Comparison of ENCODE assay signal across 8 cellular contexts in the genomic region with DNA sequence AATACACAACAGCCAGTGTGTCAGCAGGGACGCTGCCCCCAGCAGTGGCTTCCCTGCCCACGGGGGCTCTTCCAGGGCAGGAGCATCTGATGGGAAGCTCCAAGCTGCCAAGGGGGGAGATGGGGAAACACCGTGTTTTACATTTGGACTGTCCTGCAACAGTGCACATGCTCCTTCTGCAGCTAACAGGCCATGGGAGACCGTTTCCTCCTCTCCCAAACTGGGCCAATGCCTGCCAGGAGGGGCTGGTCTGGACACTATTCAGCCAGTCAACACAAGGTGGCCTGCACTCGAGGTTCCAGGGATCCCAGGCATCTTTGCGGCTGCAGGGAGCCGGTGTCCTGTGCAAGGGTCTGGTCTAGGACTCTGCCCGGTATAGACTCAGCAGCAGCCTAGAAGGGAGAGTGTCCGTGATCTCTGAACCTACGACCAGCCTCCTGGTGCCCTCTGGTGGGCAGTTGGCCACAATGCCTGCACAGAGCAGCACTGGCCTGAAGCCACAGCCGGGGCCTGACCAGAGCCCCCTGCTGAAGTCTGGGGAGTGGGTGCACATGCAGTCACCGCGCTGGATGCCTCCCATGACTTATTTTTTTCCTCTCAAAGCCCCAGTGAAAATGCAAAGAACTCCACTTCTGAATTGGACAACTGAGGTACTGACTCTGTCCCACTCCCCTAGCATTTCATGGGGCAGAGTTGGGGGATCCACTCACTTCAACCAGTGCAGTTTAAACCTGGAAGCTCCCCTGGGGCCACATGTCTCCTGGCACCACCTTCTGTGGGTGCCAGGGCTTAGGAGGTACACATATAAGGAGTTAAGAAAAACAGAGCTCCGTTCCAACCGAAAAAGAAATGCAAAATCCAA. TPM values are rescaled to one million over a fixed set of nuclear protein-coding genes. Genes with fewer than 3 reads are reported as not detected.
DNase-seq lines count a peak whose midpoint lies in the region; ATAC-seq, FAIRE-seq and TF ChIP-seq lines count a peak whose summit lies in the region.

No MANE protein-coding gene starts in this region.

- H3K9me3 ChIP-seq in heart left ventricle (no peaks in the 10 kb centered on the region), psoas muscle (no peaks in the 10 kb centered on the region)

- H3K36me3 Mint-ChIP-seq in activated naive CD8-positive, alpha-beta T cell treated with anti-CD3 and anti-CD28 coated beads, Interleukin-2, amount 50 U/mL, for 24 hours (ENCODE audit: low read depth) = peaks cover 34% of the 10 kb centered on the region

- H3K36me3 ChIP-seq in heart left ventricle (peaks cover 0 to 41% (median 32%) of the 10 kb centered on the region in 9 donors), psoas muscle (ENCODE audit: insufficient read depth in 1 of 2, low read depth in 1 of 2) (peaks cover 0 to 35% of the 10 kb centered on the region in 2 donors)

- H3K4me3 Mint-ChIP-seq in activated naive CD8-positive, alpha-beta T cell treated with anti-CD3 and anti-CD28 coated beads, Interleukin-2, amount 50 U/mL, for 24 hours = no peak overlapping the region

- no peaks in the 10 kb centered on the region for H3K27me3 ChIP-seq in heart left ventricle
- H3K27me3 ChIP-seq in psoas muscle (ENCODE audit: insufficient read depth in 3 of 3, low read length in 2 of 3) = no peaks in the 10 kb centered on the region

- intact Hi-C loops in heart left ventricle (cut with DNase I) (loop anchor here in 6 of 10 donors (2.0 to 10.0 kb wide), 4 partner anchors 279 to 349 kb away; no protein-coding TSS in a partner anchor), psoas muscle (cut with DNase I) (loop anchor here in 1 of 2 donors (5.0 kb wide), 1 partner anchor 344 kb away; no protein-coding TSS in a partner anchor)

- H3K4me1 ChIP-seq in heart left ventricle = peaks cover 0 to 6% (median 0%) of the 10 kb centered on the region in 12 donors
- H3K4me1 ChIP-seq in psoas muscle = no peaks in the 10 kb centered on the region

- no peak overlapping the region for H3K27ac Mint-ChIP-seq in activated naive CD8-positive, alpha-beta T cell treated with anti-CD3 and anti-CD28 coated beads, Interleukin-2, amount 50 U/mL, for 24 hours

- H3K9me3 Mint-ChIP-seq in activated naive CD8-positive, alpha-beta T cell treated with anti-CD3 and anti-CD28 coated beads, Interleukin-2, amount 50 U/mL, for 24 hours = no peaks in the 10 kb centered on the region

- H3K27ac ChIP-seq in heart left ventricle (no peak overlapping the region), psoas muscle (no peak overlapping the region)

- no peak for TF ChIP-seq POLR2A in heart left ventricle (IDR thresholded peaks at IDR 0.05)

- no peak for FAIRE-seq in RCC 7860 (lab: Jason Lieb, UNC)

- TF ChIP-seq CTCF in heart left ventricle (IDR thresholded peaks at IDR 0.05) = peak; percentile 49 to 74 (median 69)
- peak; percentile 60 for TF ChIP-seq CTCF in psoas muscle (IDR thresholded peaks at IDR 0.05)

- H3K4me1 Mint-ChIP-seq in activated naive CD8-positive, alpha-beta T cell treated with anti-CD3 and anti-CD28 coated beads, Interleukin-2, amount 50 U/mL, for 24 hours = no peaks in the 10 kb centered on the region

- 49 to 58% (median 51%) methylated on average over 11 to 15 of the region's 15 CpGs for WGBS in heart left ventricle, 4 donors
- 45 to 51% (median 48%) methylated on average over 15 of the region's 15 CpGs for WGBS in psoas muscle, 3 donors

- ATAC-seq in HG02981 (IDR thresholded peaks at IDR 0.05; ENCODE audit: unreplicated experiment) (peak; percentile 56), heart left ventricle (peak; percentile 55 to 86 (median 82)), psoas muscle (peak; percentile 85 to 94 (median 88)), HG03469 (IDR thresholded peaks at IDR 0.05; ENCODE audit: unreplicated experiment) (no peak), GM21360 (IDR thresholded peaks at IDR 0.05; ENCODE audit: unreplicated experiment) (no peak)
- ATAC-seq in activated naive CD8-positive, alpha-beta T cell treated with anti-CD3 and anti-CD28 coated beads, Interleukin-2, amount 50 U/mL, for 24 hours = peak; percentile 79

- no peaks in the 10 kb centered on the region for H3K27me3 Mint-ChIP-seq in activated naive CD8-positive, alpha-beta T cell treated with anti-CD3 and anti-CD28 coated beads, Interleukin-2, amount 50 U/mL, for 24 hours

- H3K4me3 ChIP-seq in heart left ventricle = no peak overlapping the region
- no peak overlapping the region for H3K4me3 ChIP-seq in psoas muscle

- DNase-seq in DMS53 treated with DMSO at 0.1 percent for 48 hours (lab: John Stamatoyannopoulos, UW; ENCODE audit: unreplicated experiment) = peak; percentile 31
- peak; percentile 51 for DNase-seq in RCC 7860 (ENCODE audit: low spot score)
- peak; percentile 50 for DNase-seq in activated naive CD8-positive, alpha-beta T cell treated with anti-CD3 and anti-CD28 coated beads, Interleukin-2, amount 50 U/mL, for 24 hours
- DNase-seq in heart left ventricle = peak; percentile 47 to 79 (median 59)
- peak; percentile 50 to 73 for DNase-seq in psoas muscle

RNA-seq across cellular contexts. Expression of gene RCC2, which starts 33.3 kb away (rescaled TPM):
- total RNA-seq in heart left ventricle = 10 to 100 TPM in 7 of 9 donors, 1 to 10 TPM in 2; 7.9 to 39.1 (median 14.3) TPM
- 10 to 100 TPM in 1 of 2 donors, 1 to 10 TPM in 1; 6.1 to 15.2 TPM for polyA plus RNA-seq in heart left ventricle
- total RNA-seq in psoas muscle = 10 to 100 TPM in 3 of 4 donors, 1 to 10 TPM in 1; 9.4 to 18.7 (median 12.1) TPM
- polyA plus RNA-seq in psoas muscle = 10 to 100 TPM in 1 of 3 donors, 1 to 10 TPM in 2; 6.8 to 12.3 (median 8.3) TPM

RNA-seq across cellular contexts. Expression of gene PADI6, which starts 34.1 kb away (rescaled TPM):
- total RNA-seq in heart left ventricle (not detected), psoas muscle (not detected)
- polyA plus RNA-seq in heart left ventricle (not detected), psoas muscle (under 1 TPM in 1 of 3 donors, not detected in 2; 0.04 TPM)

Comparison
In these comparisons a context has a peak if more than half of its experiments do, and no peak if none do; other contexts are left out.
1. ATAC-seq: peak in HG02981 (single experiment), activated naive CD8-positive, alpha-beta T cell treated with anti-CD3 and anti-CD28 coated beads, Interleukin-2, amount 50 U/mL, for 24 hours (single experiment), heart left ventricle (4 of 4) and psoas muscle (4 of 4); none in HG03469 (single experiment) and GM21360 (single experiment).
2. Peak in every context shown above with its lines, with median percentiles within 50 percentile points of each other: DNase-seq.